In the genomic region with DNA sequence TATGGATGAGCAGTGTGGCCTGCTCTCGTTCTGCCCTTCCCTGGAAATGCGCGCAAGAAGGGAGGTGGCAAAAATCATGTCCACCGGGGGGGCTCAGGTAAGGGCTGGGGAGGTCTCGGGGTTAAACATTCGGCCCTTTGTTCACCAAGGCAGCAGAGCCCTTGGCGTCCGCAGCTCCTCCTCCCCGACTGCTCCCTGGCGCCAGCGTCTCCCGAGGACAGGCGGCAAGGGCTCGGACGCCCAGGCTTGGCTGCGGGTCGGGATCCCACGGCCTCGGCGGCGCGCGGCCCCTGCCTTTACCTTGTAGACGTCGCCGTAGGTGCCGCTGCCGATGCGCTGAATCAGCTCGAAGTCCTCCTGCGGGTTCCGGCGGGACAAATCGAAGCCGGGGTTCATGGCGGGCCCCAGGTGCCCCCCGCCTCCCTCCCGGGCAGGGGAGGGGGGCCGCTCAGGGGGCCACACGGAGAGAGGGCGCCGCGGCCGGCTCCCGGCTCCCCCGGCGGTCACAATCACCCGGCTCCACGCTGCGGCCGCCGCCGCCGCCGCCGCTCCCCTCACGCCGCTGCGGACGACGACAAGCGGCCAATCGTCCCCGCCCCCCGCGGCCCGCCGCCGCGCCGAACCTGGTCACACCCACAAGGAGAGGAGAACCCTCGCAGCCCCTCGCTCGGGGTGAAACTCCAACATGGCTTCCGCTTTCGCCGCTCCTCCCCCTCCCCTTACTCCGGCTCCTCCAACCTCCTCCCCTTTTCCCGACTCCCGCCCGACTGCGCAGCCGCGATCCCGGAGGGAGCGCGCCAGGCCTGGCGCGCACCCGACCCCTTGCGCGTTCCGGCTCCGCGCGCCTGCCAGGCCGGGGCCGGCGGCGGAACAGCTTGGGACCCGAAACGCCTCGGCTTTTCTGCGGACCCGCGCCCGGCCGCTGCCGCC, we compare ENCODE assay signal across 1 cellular context.
TF ChIP-seq lines count a peak whose summit lies in the region.

Gene MAP4K3, minus strand, starts transcription at position 694 of the 930 bp plus-strand sequence. Its CDS starts 298 bp downstream, at position 396.

TF ChIP-seq in HepG2, 621 proteins besides CTCF, POLR2A, EP300 and RAD21 (continued from another document):
- TF ChIP-seq GMEB2 (CRISPR knock-in tag; IDR thresholded peaks at IDR 0.05; ENCODE audit: low read depth) (0 out of 2 replicates have a peak, but pooled peaks have one; percentile 22), ZNF256 (CRISPR knock-in tag; conservative IDR thresholded peaks at IDR 0.05) (no peak), TCF12 (IDR thresholded peaks at IDR 0.05) (no peak), TCF12 (CRISPR knock-in tag; IDR thresholded peaks at IDR 0.05) (peak; percentile 70), CHCHD3 (CRISPR knock-in tag; IDR thresholded peaks at IDR 0.05) (peak; percentile 63; the same call in 1 of the 2 replicates), ZNF510 (CRISPR knock-in tag; IDR thresholded peaks at IDR 0.05; ENCODE audit: low read depth) (0 out of 2 replicates have a peak, but pooled peaks have one; percentile 18), NCOA1 (CRISPR knock-in tag; IDR thresholded peaks at IDR 0.05) (0 out of 2 replicates have a peak, but pooled peaks have one; percentile 43), CBFB (CRISPR knock-in tag; IDR thresholded peaks at IDR 0.05) (peak; percentile 13; the same call in 1 of the 2 replicates), MLX (CRISPR knock-in tag; IDR thresholded peaks at IDR 0.05) (0 out of 2 replicates have a peak, but pooled peaks have one; percentile 28), BCL6 (CRISPR knock-in tag; IDR thresholded peaks at IDR 0.05) (peak; percentile 49), SPEN (CRISPR knock-in tag; IDR thresholded peaks at IDR 0.05; ENCODE audit: low read depth) (peak; percentile 15), ZNF724P (CRISPR knock-in tag; IDR thresholded peaks at IDR 0.05; ENCODE audit: borderline replicate concordance) (no peak), TARDBP (CRISPR knock-in tag; IDR thresholded peaks at IDR 0.05) (peak; percentile 66; the same call in 1 of the 2 replicates), NFE2L2 (IDR thresholded peaks at IDR 0.05; ENCODE audit: low read length) (no peak), GFI1 (CRISPR knock-in tag; IDR thresholded peaks at IDR 0.05; ENCODE audit: borderline replicate concordance) (peak; percentile 87), ZZZ3 (CRISPR knock-in tag; IDR thresholded peaks at IDR 0.05; ENCODE audit: borderline replicate concordance) (no peak), ZNF691 (CRISPR knock-in tag; IDR thresholded peaks at IDR 0.05; ENCODE audit: borderline replicate concordance, low read depth) (no peak; the same call in 1 of the 2 replicates), SOX5 (CRISPR knock-in tag; IDR thresholded peaks at IDR 0.05; ENCODE audit: borderline replicate concordance) (peak; percentile 38; the same call in 1 of the 2 replicates), BORCS8-MEF2B (CRISPR knock-in tag; IDR thresholded peaks at IDR 0.05) (peak; percentile 75), FIP1L1 (IDR thresholded peaks at IDR 0.05; ENCODE audit: borderline replicate concordance, insufficient read depth, low read depth, low read length) (0 out of 2 replicates have a peak, but pooled peaks have one; percentile 41), SYNCRIP (IDR thresholded peaks at IDR 0.05; ENCODE audit: insufficient read depth, low read depth, low read length) (no peak), PLRG1 (conservative IDR thresholded peaks at IDR 0.05) (no peak), PHF21A (CRISPR knock-in tag; IDR thresholded peaks at IDR 0.05) (peak; percentile 27; the same call in 1 of the 2 replicates), ZNF605 (CRISPR knock-in tag; IDR thresholded peaks at IDR 0.05) (peak; percentile 43; the same call in 1 of the 2 replicates), AKNA (CRISPR knock-in tag; IDR thresholded peaks at IDR 0.05; ENCODE audit: borderline replicate concordance) (peak; percentile 8; the same call in 1 of the 2 replicates), DZIP1 (CRISPR knock-in tag; IDR thresholded peaks at IDR 0.05) (peak; percentile 71; the same call in 1 of the 2 replicates), ARNT2 (CRISPR knock-in tag; IDR thresholded peaks at IDR 0.05; ENCODE audit: low read depth) (no peak), AHR (CRISPR knock-in tag; IDR thresholded peaks at IDR 0.05) (peak; percentile 48; the same call in 1 of the 2 replicates), HMGA1 (CRISPR knock-in tag; conservative IDR thresholded peaks at IDR 0.05) (no peak), ELF4 (CRISPR knock-in tag; IDR thresholded peaks at IDR 0.05; ENCODE audit: borderline replicate concordance) (0 out of 2 replicates have a peak, but pooled peaks have one; percentile 53)
- TF ChIP-seq, protein P1, sequence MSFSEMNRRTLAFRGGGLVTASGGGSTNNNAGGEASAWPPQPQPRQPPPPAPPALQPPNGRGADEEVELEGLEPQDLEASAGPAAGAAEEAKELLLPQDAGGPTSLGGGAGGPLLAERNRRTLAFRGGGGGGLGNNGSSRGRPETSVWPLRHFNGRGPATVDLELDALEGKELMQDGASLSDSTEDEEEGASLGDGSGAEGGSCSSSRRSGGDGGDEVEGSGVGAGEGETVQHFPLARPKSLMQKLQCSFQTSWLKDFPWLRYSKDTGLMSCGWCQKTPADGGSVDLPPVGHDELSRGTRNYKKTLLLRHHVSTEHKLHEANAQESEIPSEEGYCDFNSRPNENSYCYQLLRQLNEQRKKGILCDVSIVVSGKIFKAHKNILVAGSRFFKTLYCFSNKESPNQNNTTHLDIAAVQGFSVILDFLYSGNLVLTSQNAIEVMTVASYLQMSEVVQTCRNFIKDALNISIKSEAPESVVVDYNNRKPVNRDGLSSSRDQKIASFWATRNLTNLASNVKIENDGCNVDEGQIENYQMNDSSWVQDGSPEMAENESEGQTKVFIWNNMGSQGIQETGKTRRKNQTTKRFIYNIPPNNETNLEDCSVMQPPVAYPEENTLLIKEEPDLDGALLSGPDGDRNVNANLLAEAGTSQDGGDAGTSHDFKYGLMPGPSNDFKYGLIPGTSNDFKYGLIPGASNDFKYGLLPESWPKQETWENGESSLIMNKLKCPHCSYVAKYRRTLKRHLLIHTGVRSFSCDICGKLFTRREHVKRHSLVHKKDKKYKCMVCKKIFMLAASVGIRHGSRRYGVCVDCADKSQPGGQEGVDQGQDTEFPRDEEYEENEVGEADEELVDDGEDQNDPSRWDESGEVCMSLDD (CRISPR knock-in tag; IDR thresholded peaks at IDR 0.05; ENCODE audit: borderline replicate concordance), result peak; percentile 68
TF ChIP-seq in HepG2: peak in this region for 285.
